In the genomic region with DNA sequence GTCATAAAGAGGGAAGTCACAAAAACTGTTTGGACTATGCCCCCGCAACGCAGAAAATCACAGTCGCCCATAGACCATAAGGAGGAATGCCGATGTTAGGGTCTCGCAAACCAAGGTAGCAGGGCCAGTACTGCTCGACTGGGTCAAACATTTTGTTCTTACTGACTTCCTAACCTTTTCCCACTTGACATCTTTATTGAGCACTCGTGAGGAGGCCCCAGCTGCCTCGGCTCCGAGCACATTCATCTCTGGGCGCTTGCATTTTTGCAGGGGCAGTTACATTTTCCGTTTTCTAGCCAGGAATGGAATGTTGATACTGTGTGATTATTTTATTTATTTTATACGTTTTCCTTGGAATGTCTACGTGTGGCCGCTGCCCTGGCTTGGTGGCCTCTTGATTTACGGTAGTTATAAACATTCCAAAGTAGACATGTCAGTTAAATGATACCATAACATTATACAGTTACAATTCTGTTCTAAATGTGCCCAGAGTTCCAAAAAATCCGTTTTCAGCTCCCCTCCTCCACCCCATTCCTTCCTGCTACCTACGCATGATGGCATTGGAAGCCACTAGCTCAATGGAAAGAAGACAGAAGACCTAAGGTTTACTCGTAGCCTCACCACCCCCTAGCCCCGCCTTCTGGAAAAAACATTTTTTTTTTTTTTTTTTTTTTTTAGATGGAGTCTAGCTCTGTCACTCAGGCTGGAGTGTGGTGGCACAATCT, we compare ENCODE assay signal across 1 cellular context.
TF ChIP-seq lines count a peak whose summit lies in the region.

No MANE protein-coding gene starts in this region.

TF ChIP-seq in SK-N-SH, 30 proteins besides CTCF, POLR2A, EP300 and RAD21:
- TF ChIP-seq MXI1 (IDR thresholded peaks at IDR 0.05; ENCODE audit: low read depth, low read length) (no peak), MEF2A (IDR thresholded peaks at IDR 0.05; ENCODE audit: borderline replicate concordance, low read depth) (no peak), GABPA (IDR thresholded peaks at IDR 0.05; ENCODE audit: low read depth) (no peak), POLR2AphosphoS5 (IDR thresholded peaks at IDR 0.05; ENCODE audit: low read depth, low read length) (no peak), EZH2phosphoT487 (IDR thresholded peaks at IDR 0.05; ENCODE audit: borderline replicate concordance, low read depth) (no peak), NFIC (IDR thresholded peaks at IDR 0.05; ENCODE audit: borderline replicate concordance) (no peak), ELF1 (IDR thresholded peaks at IDR 0.05) (no peak), JUND (IDR thresholded peaks at IDR 0.05) (no peak), TAF1 (IDR thresholded peaks at IDR 0.05; ENCODE audit: borderline replicate concordance, low read depth, low read length) (no peak), CHD2 (IDR thresholded peaks at IDR 0.05; ENCODE audit: low read length, partially characterized antibody) (no peak), FOSL2 (IDR thresholded peaks at IDR 0.05; ENCODE audit: borderline replicate concordance, low read depth) (no peak), TEAD4 (IDR thresholded peaks at IDR 0.05; ENCODE audit: borderline replicate concordance, insufficient read depth) (no peak), SIN3A (IDR thresholded peaks at IDR 0.05; ENCODE audit: borderline replicate concordance, low read depth, low read length) (no peak)
- TF ChIP-seq, protein P1, sequence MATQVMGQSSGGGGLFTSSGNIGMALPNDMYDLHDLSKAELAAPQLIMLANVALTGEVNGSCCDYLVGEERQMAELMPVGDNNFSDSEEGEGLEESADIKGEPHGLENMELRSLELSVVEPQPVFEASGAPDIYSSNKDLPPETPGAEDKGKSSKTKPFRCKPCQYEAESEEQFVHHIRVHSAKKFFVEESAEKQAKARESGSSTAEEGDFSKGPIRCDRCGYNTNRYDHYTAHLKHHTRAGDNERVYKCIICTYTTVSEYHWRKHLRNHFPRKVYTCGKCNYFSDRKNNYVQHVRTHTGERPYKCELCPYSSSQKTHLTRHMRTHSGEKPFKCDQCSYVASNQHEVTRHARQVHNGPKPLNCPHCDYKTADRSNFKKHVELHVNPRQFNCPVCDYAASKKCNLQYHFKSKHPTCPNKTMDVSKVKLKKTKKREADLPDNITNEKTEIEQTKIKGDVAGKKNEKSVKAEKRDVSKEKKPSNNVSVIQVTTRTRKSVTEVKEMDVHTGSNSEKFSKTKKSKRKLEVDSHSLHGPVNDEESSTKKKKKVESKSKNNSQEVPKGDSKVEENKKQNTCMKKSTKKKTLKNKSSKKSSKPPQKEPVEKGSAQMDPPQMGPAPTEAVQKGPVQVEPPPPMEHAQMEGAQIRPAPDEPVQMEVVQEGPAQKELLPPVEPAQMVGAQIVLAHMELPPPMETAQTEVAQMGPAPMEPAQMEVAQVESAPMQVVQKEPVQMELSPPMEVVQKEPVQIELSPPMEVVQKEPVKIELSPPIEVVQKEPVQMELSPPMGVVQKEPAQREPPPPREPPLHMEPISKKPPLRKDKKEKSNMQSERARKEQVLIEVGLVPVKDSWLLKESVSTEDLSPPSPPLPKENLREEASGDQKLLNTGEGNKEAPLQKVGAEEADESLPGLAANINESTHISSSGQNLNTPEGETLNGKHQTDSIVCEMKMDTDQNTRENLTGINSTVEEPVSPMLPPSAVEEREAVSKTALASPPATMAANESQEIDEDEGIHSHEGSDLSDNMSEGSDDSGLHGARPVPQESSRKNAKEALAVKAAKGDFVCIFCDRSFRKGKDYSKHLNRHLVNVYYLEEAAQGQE (IDR thresholded peaks at IDR 0.05; ENCODE audit: low read depth, low read length) = no peak
- TF ChIP-seq, protein P2, sequence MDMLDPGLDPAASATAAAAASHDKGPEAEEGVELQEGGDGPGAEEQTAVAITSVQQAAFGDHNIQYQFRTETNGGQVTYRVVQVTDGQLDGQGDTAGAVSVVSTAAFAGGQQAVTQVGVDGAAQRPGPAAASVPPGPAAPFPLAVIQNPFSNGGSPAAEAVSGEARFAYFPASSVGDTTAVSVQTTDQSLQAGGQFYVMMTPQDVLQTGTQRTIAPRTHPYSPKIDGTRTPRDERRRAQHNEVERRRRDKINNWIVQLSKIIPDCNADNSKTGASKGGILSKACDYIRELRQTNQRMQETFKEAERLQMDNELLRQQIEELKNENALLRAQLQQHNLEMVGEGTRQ (IDR thresholded peaks at IDR 0.05; ENCODE audit: borderline replicate concordance, low read depth, low read length) = no peak
